In genomic region chr4:780255-780654, GRCh38 we compare ENCODE assay signal across 8 cellular contexts. TPM values are rescaled to one million over a fixed set of nuclear protein-coding genes. Genes with fewer than 3 reads are reported as not detected.
A peak's percentile ranks its signal among the peaks of the same experiment; 100 is the strongest.
DNase-seq lines count a peak whose midpoint lies in the region; ATAC-seq and TF ChIP-seq lines count a peak whose summit lies in the region.
"Not testable (repeated sequence)": the region's sequence is repeated elsewhere in the genome, so short reads cannot be mapped to it uniquely, and the experiment has no call there.

No MANE protein-coding gene starts in this region.

- WGBS in sigmoid colon, 2 donors = 65 to 77% methylated on average over 10 of the region's 10 CpGs

- H3K4me2 ChIP-seq in OCI-LY1 (ENCODE audit: low read length) = peak overlapping the region; percentile 84

- H3K9me2 ChIP-seq in OCI-LY1 (ENCODE audit: low read depth, low read length) = not testable (repeated sequence)

- not testable (repeated sequence) for H2AFZ ChIP-seq in OCI-LY1 (ENCODE audit: low read length)

- DNase-seq in GM12864 (ENCODE audit: low read depth); activated CD8-positive, alpha-beta memory T cell treated with anti-CD3 and anti-CD28 coated beads, Interleukin-2, amount 10 ng/mL, durations not matched to agents 7 days and 5 days; central memory CD8-positive, alpha-beta T cell (ENCODE audit: low spot score in 2 of 2); sigmoid colon; uterus: not testable (repeated sequence)
- peak; percentile 45 for DNase-seq in Right ventricle myocardium inferior (ENCODE audit: missing footprints)

- peaks cover 14% of the 10 kb centered on the region for H3K79me2 ChIP-seq in OCI-LY1 (ENCODE audit: insufficient read depth, low read length)

- peak overlapping the region; percentile 79 for H3K4me3 Mint-ChIP-seq in activated CD8-positive, alpha-beta memory T cell treated with anti-CD3 and anti-CD28 coated beads, Interleukin-2, amount 10 ng/mL, durations not matched to agents 7 days and 5 days
- peak overlapping the region; percentile 83 for H3K4me3 Mint-ChIP-seq in central memory CD8-positive, alpha-beta T cell

- ATAC-seq in activated CD8-positive, alpha-beta memory T cell treated with anti-CD3 and anti-CD28 coated beads, Interleukin-2, amount 10 ng/mL, durations not matched to agents 7 days and 5 days; central memory CD8-positive, alpha-beta T cell (replicated peaks; ENCODE audit: extremely low read depth, poor library complexity, severe bottlenecking); Right ventricle myocardium inferior: not testable (repeated sequence)

- H3K36me3 Mint-ChIP-seq in activated CD8-positive, alpha-beta memory T cell treated with anti-CD3 and anti-CD28 coated beads, Interleukin-2, amount 10 ng/mL, durations not matched to agents 7 days and 5 days = peaks cover 45% of the 10 kb centered on the region
- H3K36me3 Mint-ChIP-seq in central memory CD8-positive, alpha-beta T cell (ENCODE audit: insufficient read depth) = peaks cover 52% of the 10 kb centered on the region

- peaks cover 14% of the 10 kb centered on the region for H3K4me1 ChIP-seq in OCI-LY1 (ENCODE audit: insufficient read depth, low read length, severe bottlenecking)
- H3K4me1 ChIP-seq in mononuclear cell (ENCODE audit: insufficient read depth, low read length) = peaks cover 47% of the 10 kb centered on the region
- peaks cover 0 to 68% (median 42%) of the 10 kb centered on the region in 4 donors for H3K4me1 ChIP-seq in sigmoid colon
- H3K4me1 ChIP-seq in uterus = not testable (repeated sequence)

- not testable (repeated sequence) for H3K27ac ChIP-seq in OCI-LY1 (ENCODE audit: low read depth, low read length, poor library complexity, severe bottlenecking)
- H3K27ac ChIP-seq in sigmoid colon = peak overlapping the region in 3 of 4 donors; percentile 89 to 96 (median 95)
- H3K27ac ChIP-seq in uterus = peak overlapping the region in 1 of 2 donors; percentile 79

- CTCF ChIA-PET in activated CD8-positive, alpha-beta memory T cell treated with anti-CD3 and anti-CD28 coated beads, Interleukin-2, amount 10 ng/mL, durations not matched to agents 7 days and 5 days (lab: Charles Lee) = interaction anchor here (2.9 kb wide), 1 partner anchor 38 kb away, joined by 12 read pairs; no protein-coding TSS in a partner anchor

- not testable (repeated sequence) for H4K20me1 ChIP-seq in OCI-LY1 (ENCODE audit: insufficient read depth, low read length)

- peaks cover 51% of the 10 kb centered on the region for H3K4me1 Mint-ChIP-seq in activated CD8-positive, alpha-beta memory T cell treated with anti-CD3 and anti-CD28 coated beads, Interleukin-2, amount 10 ng/mL, durations not matched to agents 7 days and 5 days
- peaks cover 52% of the 10 kb centered on the region for H3K4me1 Mint-ChIP-seq in central memory CD8-positive, alpha-beta T cell

- H3K36me3 ChIP-seq in OCI-LY1 (ENCODE audit: insufficient read depth, low read length) (peaks cover 56% of the 10 kb centered on the region), sigmoid colon (peaks cover 8 to 41% (median 10%) of the 10 kb centered on the region in 4 donors)
- H3K36me3 ChIP-seq in uterus = not testable (repeated sequence)

- H3K9me3 ChIP-seq in OCI-LY1 (ENCODE audit: low read length); mononuclear cell (ENCODE audit: low read depth, low read length); sigmoid colon; uterus: not testable (repeated sequence)

- not testable (repeated sequence) for H3K27me3 ChIP-seq in OCI-LY1 (ENCODE audit: insufficient read depth, low read length); mononuclear cell (ENCODE audit: insufficient read depth, low read length); uterus
- peaks cover 5 to 11% (median 9%) of the 10 kb centered on the region in 3 donors for H3K27me3 ChIP-seq in sigmoid colon

- TF ChIP-seq EP300 in sigmoid colon (IDR thresholded peaks at IDR 0.05) = not testable (repeated sequence)

- H3K4me3 ChIP-seq in GM12864 (ENCODE audit: low read depth, low read length) (peak overlapping the region; percentile 100), OCI-LY1 (ENCODE audit: low read depth, low read length, poor library complexity, severe bottlenecking) (peak overlapping the region; percentile 99), mononuclear cell (ENCODE audit: low read length) (peak overlapping the region; percentile 92), sigmoid colon (peak overlapping the region; percentile 74 to 98 (median 92)), uterus (peak overlapping the region; percentile 97 to 98)

- H3K9me3 Mint-ChIP-seq in activated CD8-positive, alpha-beta memory T cell treated with anti-CD3 and anti-CD28 coated beads, Interleukin-2, amount 10 ng/mL, durations not matched to agents 7 days and 5 days (ENCODE audit: low read depth); central memory CD8-positive, alpha-beta T cell: not testable (repeated sequence)

- not testable (repeated sequence) for H3F3A ChIP-seq in OCI-LY1 (ENCODE audit: insufficient read depth, low read length)

- not testable (repeated sequence) for TF ChIP-seq POLR2A in sigmoid colon (IDR thresholded peaks at IDR 0.05); uterus (IDR thresholded peaks at IDR 0.05)

- intact Hi-C loops in Right ventricle myocardium inferior (cut with DNase I); uterus (cut with DNase I; ENCODE audit: low total_unique reads): not testable (repeated sequence)
- intact Hi-C loops in sigmoid colon (cut with DNase I) = loop anchor here (5.0 kb wide), 1 partner anchor 108 kb away; the partner anchor contains the start of genes ATP5ME and MYL5

- H3K27me3 Mint-ChIP-seq in activated CD8-positive, alpha-beta memory T cell treated with anti-CD3 and anti-CD28 coated beads, Interleukin-2, amount 10 ng/mL, durations not matched to agents 7 days and 5 days = peaks cover 12% of the 10 kb centered on the region
- peaks cover 12% of the 10 kb centered on the region for H3K27me3 Mint-ChIP-seq in central memory CD8-positive, alpha-beta T cell

- H3K27ac Mint-ChIP-seq in activated CD8-positive, alpha-beta memory T cell treated with anti-CD3 and anti-CD28 coated beads, Interleukin-2, amount 10 ng/mL, durations not matched to agents 7 days and 5 days = peak overlapping the region; percentile 81
- H3K27ac Mint-ChIP-seq in central memory CD8-positive, alpha-beta T cell (ENCODE audit: low read depth) = peak overlapping the region; percentile 94

- TF ChIP-seq CTCF in GM12864 (IDR thresholded peaks at IDR 0.05; ENCODE audit: low read depth, low read length, missing control alignments); OCI-LY1 (IDR thresholded peaks at IDR 0.05; ENCODE audit: low read length); sigmoid colon (IDR thresholded peaks at IDR 0.05); uterus (IDR thresholded peaks at IDR 0.05): not testable (repeated sequence)

- peak overlapping the region; percentile 99; the same call in 1 of the 2 replicates for H3K9ac ChIP-seq in OCI-LY1 (ENCODE audit: low read length)

RNA-seq across cellular contexts. Expression of gene CPLX1, which starts 45.7 kb away (rescaled TPM):
- total RNA-seq in activated CD8-positive, alpha-beta memory T cell treated with anti-CD3 and anti-CD28 coated beads, Interleukin-2, amount 10 ng/mL, durations not matched to agents 7 days and 5 days = 1 to 10 TPM in 1 of 2 experiments, under 1 TPM in 1; 0.14 to 1.3 TPM
- 3.1 TPM for total RNA-seq in Right ventricle myocardium inferior
- total RNA-seq in mononuclear cell = 0.10 TPM
- total RNA-seq in sigmoid colon = 1 to 10 TPM in 1 of 4 donors, under 1 TPM in 3; 0.36 to 1.7 (median 0.45) TPM
- polyA plus RNA-seq in sigmoid colon = 1 to 10 TPM in 2 of 3 donors, under 1 TPM in 1; 0.23 to 3.0 (median 2.8) TPM
- 10 to 100 TPM in 1 of 4 donors, 1 to 10 TPM in 1, under 1 TPM in 2; 0.14 to 15.1 (median 2.0) TPM for total RNA-seq in uterus
